In the genomic region with DNA sequence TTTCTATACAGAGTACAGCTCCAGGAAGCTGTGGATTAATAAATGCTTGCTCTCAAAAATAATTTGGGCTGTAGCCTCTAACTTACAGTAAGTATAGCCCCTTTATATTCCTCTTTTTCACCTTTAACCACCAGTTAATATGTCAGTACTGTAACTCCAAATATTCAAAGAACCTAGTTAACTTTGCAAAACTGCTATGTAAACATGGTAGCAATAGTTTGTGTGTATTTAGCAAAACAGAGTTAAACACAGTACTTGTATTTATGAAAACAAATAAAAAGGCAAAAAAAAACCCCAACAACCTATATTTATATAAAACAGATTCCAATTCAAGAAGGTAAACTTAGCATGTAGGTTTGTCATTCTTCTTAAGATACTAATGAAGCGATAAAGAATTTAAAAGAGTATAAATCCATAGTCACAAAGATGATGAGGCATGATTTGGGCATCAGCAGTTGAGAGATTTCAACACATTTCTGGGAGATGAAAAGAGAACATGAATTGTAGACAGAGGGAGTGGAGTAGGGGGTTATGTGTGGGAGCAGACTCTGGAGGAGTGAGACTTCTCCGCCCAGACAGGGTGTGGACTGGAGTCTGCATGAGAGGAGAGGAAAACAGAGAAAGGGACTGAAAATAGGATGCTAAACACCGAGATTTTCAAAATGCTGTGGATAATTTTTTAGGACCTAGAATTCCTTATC, we compare ENCODE assay signal across 23 cellular contexts. TPM values are rescaled to one million over a fixed set of nuclear protein-coding genes. Genes with fewer than 3 reads are reported as not detected.
DNase-seq lines count a peak whose midpoint lies in the region; ATAC-seq and TF ChIP-seq lines count a peak whose summit lies in the region.
"Had no signal": no experiment of that assay in that cellular context is flagged by ENCODE, and none has a peak within 500 bp of the region (broad histone marks: within the 10 kb centered on the region; RNA-seq: fewer than 3 reads in every experiment).

No MANE protein-coding gene starts in this region.

- no peaks in the 10 kb centered on the region for H3F3A ChIP-seq in PC-3 (ENCODE audit: low read length, unreplicated experiment)

- no peak overlapping the region for H3K4me3 Mint-ChIP-seq in stimulated activated effector memory CD8-positive, alpha-beta T cell treated with anti-CD3 and anti-CD28 coated beads, Interleukin-12 subunit alpha, Interleukin-12 subunit beta, amount 100 ng/mL, for 72 hours
- H3K4me3 Mint-ChIP-seq: activated naive CD8-positive, alpha-beta T cell; activated T-cell treated with anti-CD3 and anti-CD28 coated beads, Interleukin-2, amount 50 U/mL, for 72 hours; natural killer cell treated with Interleukin-12 subunit alpha and Interleukin-12 subunit beta and Interleukin-15 and Interleukin-18, amount 100 ng/mL, for 72 hours; stimulated activated naive CD8-positive, alpha-beta T cell treated with anti-CD3 and anti-CD28 coated beads, Interleukin-15, Interleukin-2, amounts not matched to agents 100 ng/mL and 50 ng/mL, for 24 hours had no signal

- H3K9me3 Mint-ChIP-seq in stimulated activated effector memory CD8-positive, alpha-beta T cell treated with anti-CD3 and anti-CD28 coated beads, Interleukin-12 subunit alpha, Interleukin-12 subunit beta, amount 100 ng/mL, for 72 hours: no peaks in the 10 kb centered on the region
- H3K9me3 Mint-ChIP-seq: activated T-cell treated with anti-CD3 and anti-CD28 coated beads, Interleukin-2, amount 50 U/mL, for 72 hours; natural killer cell treated with Interleukin-12 subunit alpha and Interleukin-12 subunit beta and Interleukin-15 and Interleukin-18, amount 100 ng/mL, for 72 hours; stimulated activated naive CD8-positive, alpha-beta T cell treated with anti-CD3 and anti-CD28 coated beads, Interleukin-15, Interleukin-2, amounts not matched to agents 100 ng/mL and 50 ng/mL, for 24 hours had no signal

- H4K20me1 ChIP-seq in PC-3 (ENCODE audit: low read length): no peaks in the 10 kb centered on the region

- no peak overlapping the region for H2AFZ ChIP-seq in PC-3 (ENCODE audit: low read length)

- no peaks in the 10 kb centered on the region; the same call in 1 of the 2 replicates for H3K36me3 ChIP-seq in PC-3 (ENCODE audit: low read depth, low read length)
- H3K36me3 ChIP-seq: gastrocnemius medialis, transverse colon had no signal

- H3K27ac ChIP-seq in PC-3 (ENCODE audit: low read length) (no peak overlapping the region), substantia nigra (ENCODE audit: low read depth, low read length, poor library complexity, severe bottlenecking) (no peak overlapping the region)
- H3K27ac ChIP-seq: body of pancreas, gastrocnemius medialis, transverse colon had no signal

- CTCF ChIA-PET in PC-3 (lab: Charles Lee): interaction anchor here (1.0 kb wide), 1 partner anchor 170 kb away, joined by 6 read pairs; no protein-coding TSS in a partner anchor

- no peaks in the 10 kb centered on the region for H3K9me2 ChIP-seq in PC-3 (replicated peaks; ENCODE audit: low read length)

- H3K9ac ChIP-seq in PC-3 (ENCODE audit: low read length): no peak overlapping the region

- no peaks in the 10 kb centered on the region for H3K27me3 ChIP-seq in PC-3 (ENCODE audit: low read length)
- H3K27me3 ChIP-seq: body of pancreas, gastrocnemius medialis, transverse colon had no signal

- TF ChIP-seq CTCF in PC-3 (conservative IDR thresholded peaks at IDR 0.05; ENCODE audit: low read depth, low read length): no peak
- no peak for TF ChIP-seq CTCF in cardiac fibroblast (IDR thresholded peaks at IDR 0.05; ENCODE audit: low read depth, low read length)

- DNase-seq in PC-3 (no peak), cardiac fibroblast (ENCODE audit: low read depth in 2 of 2) (peak; percentile 54 to 65), kidney glomerular epithelial cell (lab: John Stamatoyannopoulos, UW) (peak; percentile 23), AG08395 (ENCODE audit: low spot score) (no peak), substantia nigra (lab: John Stamatoyannopoulos, UW) (no peak)
- DNase-seq in stimulated activated effector memory CD8-positive, alpha-beta T cell treated with anti-CD3 and anti-CD28 coated beads, Interleukin-12 subunit alpha, Interleukin-12 subunit beta, amount 100 ng/mL, for 72 hours (ENCODE audit: low spot score in 2 of 2): no peak
- DNase-seq: activated CD4-positive, alpha-beta T cell treated with anti-CD3 and anti-CD28 coated beads for 1 hour; activated T-cell treated with anti-CD3 and anti-CD28 coated beads, Interleukin-2, amount 50 U/mL, for 72 hours; body of pancreas; COR-L47; cortex of kidney; DMS79 treated with DMSO at 0.1 percent for 48 hours; gastrocnemius medialis; kidney; NCI-H524 treated with DMSO at 0.1 percent for 48 hours; stimulated activated CD4-positive, alpha-beta T cell treated with anti-CD3 and anti-CD28 coated beads, Interleukin-2, amount 100 ng/mL, for 24 hours; T1000; transverse colon had no signal

- ATAC-seq in PC-3: peak; percentile 27; the same call in 1 of the 2 replicates
- no peak for ATAC-seq in stimulated activated effector memory CD8-positive, alpha-beta T cell treated with anti-CD3 and anti-CD28 coated beads, Interleukin-12 subunit alpha, Interleukin-12 subunit beta, amount 100 ng/mL, for 72 hours
- no peak for ATAC-seq in GM19324 (IDR thresholded peaks at IDR 0.05; ENCODE audit: low FRiP score, unreplicated experiment)
- ATAC-seq: activated T-cell treated with anti-CD3 and anti-CD28 coated beads, Interleukin-2, amount 50 U/mL, for 72 hours; body of pancreas; gastrocnemius medialis; natural killer cell treated with Interleukin-12 subunit alpha and Interleukin-12 subunit beta and Interleukin-15 and Interleukin-18, amount 100 ng/mL, for 72 hours had no signal

- H3K4me3 ChIP-seq in PC-3 (ENCODE audit: low read length): no peak overlapping the region
- H3K4me3 ChIP-seq in cardiac fibroblast (replicated peaks in 1 of 2; ENCODE audit: low read depth in 2 of 2, low read length in 2 of 2): no peak overlapping the region
- H3K4me3 ChIP-seq: body of pancreas, gastrocnemius medialis, transverse colon had no signal

- no peaks in the 10 kb centered on the region for H3K9me3 ChIP-seq in PC-3 (ENCODE audit: low read length)
- H3K9me3 ChIP-seq: body of pancreas, gastrocnemius medialis, transverse colon had no signal

- H3K4me2 ChIP-seq in PC-3 (ENCODE audit: low read length): no peak overlapping the region

- H3K36me3 Mint-ChIP-seq in stimulated activated effector memory CD8-positive, alpha-beta T cell treated with anti-CD3 and anti-CD28 coated beads, Interleukin-12 subunit alpha, Interleukin-12 subunit beta, amount 100 ng/mL, for 72 hours: no peaks in the 10 kb centered on the region
- H3K36me3 Mint-ChIP-seq: activated naive CD8-positive, alpha-beta T cell; natural killer cell treated with Interleukin-12 subunit alpha and Interleukin-12 subunit beta and Interleukin-15 and Interleukin-18, amount 100 ng/mL, for 72 hours had no signal

- H3K4me1 ChIP-seq in PC-3 (ENCODE audit: insufficient read depth, low read length): 0 out of 2 replicates have a peak, but pooled peaks cover 5% of the 10 kb centered on the region
- H3K4me1 ChIP-seq: body of pancreas, gastrocnemius medialis had no signal

- H3K27ac Mint-ChIP-seq in stimulated activated effector memory CD8-positive, alpha-beta T cell treated with anti-CD3 and anti-CD28 coated beads, Interleukin-12 subunit alpha, Interleukin-12 subunit beta, amount 100 ng/mL, for 72 hours: peak overlapping the region; percentile 3
- H3K27ac Mint-ChIP-seq: activated naive CD8-positive, alpha-beta T cell; activated T-cell treated with anti-CD3 and anti-CD28 coated beads, Interleukin-2, amount 50 U/mL, for 72 hours; progenitor cell of endocrine pancreas; stimulated activated naive CD8-positive, alpha-beta T cell treated with anti-CD3 and anti-CD28 coated beads, Interleukin-15, Interleukin-2, amounts not matched to agents 100 ng/mL and 50 ng/mL, for 24 hours had no signal

- BruUV-seq in PC-3 (replicated peaks; lab: Mats Ljungman, UMichigan): no TSS peak

- POLR2A ChIA-PET in PC-3 (lab: Charles Lee; ENCODE audit: unreplicated experiment): no interaction called here

- intact Hi-C loops in PC-3 (cut with micrococcal nuclease): loop anchor here (5.0 kb wide), 1 partner anchor 55 kb away; the partner anchor contains the start of gene F2R

- H3K79me2 ChIP-seq in PC-3 (ENCODE audit: low read length): no peaks in the 10 kb centered on the region

- peaks cover under 1% of the 10 kb centered on the region for H3K4me1 Mint-ChIP-seq in stimulated activated effector memory CD8-positive, alpha-beta T cell treated with anti-CD3 and anti-CD28 coated beads, Interleukin-12 subunit alpha, Interleukin-12 subunit beta, amount 100 ng/mL, for 72 hours

RNA-seq across cellular contexts. Expression of gene F2RL1, which starts 47.0 kb away (rescaled TPM):
- 163 and 167 TPM in 2 replicates for total RNA-seq in PC-3 (2014; rRNA removed)
- total RNA-seq: natural killer cell treated with Interleukin-12 subunit alpha and Interleukin-12 subunit beta and Interleukin-15 and Interleukin-18, amount 100 ng/mL, for 72 hours had no signal

RNA-seq across cellular contexts. Expression of gene F2R, which starts 55.9 kb away (rescaled TPM):
- 16.1 and 16.9 TPM in 2 replicates for total RNA-seq in PC-3 (2014; rRNA removed)

Comparison
In these comparisons a context has a peak if more than half of its experiments do, and no peak if none do; other contexts are left out.
1. DNase-seq: peak in cardiac fibroblast (2 of 2) and kidney glomerular epithelial cell (single experiment); none in PC-3 (single experiment), stimulated activated effector memory CD8-positive, alpha-beta T cell treated with anti-CD3 and anti-CD28 coated beads, Interleukin-12 subunit alpha, Interleukin-12 subunit beta, amount 100 ng/mL, for 72 hours (0 of 2), AG08395 (single experiment) and substantia nigra (0 of 49).